15 cellular contexts compared by ENCODE assay signal in the genomic region with DNA sequence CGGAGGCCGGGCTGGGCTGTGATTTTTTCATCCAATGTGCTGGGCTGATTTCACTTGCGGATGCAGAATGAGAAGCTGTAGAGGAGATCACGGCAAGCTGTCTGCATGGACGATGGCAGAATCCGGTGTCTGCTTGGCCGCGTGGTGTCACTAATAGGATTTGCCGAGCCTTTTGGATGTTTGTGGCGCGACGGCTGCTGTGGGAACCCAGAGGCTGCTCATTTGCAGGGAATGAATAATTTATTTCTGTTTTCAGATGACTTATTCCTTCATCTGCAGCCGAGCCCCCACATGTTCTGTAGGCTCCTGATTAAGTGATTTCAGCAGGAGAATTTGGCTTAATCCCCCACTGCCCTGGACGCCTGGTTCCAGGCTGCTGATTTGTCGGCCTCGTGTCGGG.
DNase-seq lines count a peak whose midpoint lies in the region; ATAC-seq and TF ChIP-seq lines count a peak whose summit lies in the region.
"Had no signal": no experiment of that assay in that cellular context is flagged by ENCODE, and none has a peak within 500 bp of the region (broad histone marks: within the 10 kb centered on the region; RNA-seq: fewer than 3 reads in every experiment).

No MANE protein-coding gene starts in this region.

- H3K27ac ChIP-seq in breast epithelium (no peak overlapping the region), Panc1 (ENCODE audit: low read length) (peak overlapping the region; percentile 95), lower lobe of right lung (peak overlapping the region; percentile 61), upper lobe of right lung (peak overlapping the region; percentile 75)
- H3K27ac ChIP-seq: adrenal gland had no signal

- BruUV-seq in MCF 10A (replicated peaks; lab: Mats Ljungman, UMichigan) = no TSS peak
- BruUV-seq in Panc1 (replicated peaks; lab: Mats Ljungman, UMichigan) = no TSS peak

- TF ChIP-seq POLR2A in breast epithelium (IDR thresholded peaks at IDR 0.05) = no peak

- peak; percentile 17 for ATAC-seq in Panc1
- ATAC-seq in lower lobe of right lung = no peak
- no peak for ATAC-seq in upper lobe of right lung
- ATAC-seq in HG02588 (IDR thresholded peaks at IDR 0.05; ENCODE audit: unreplicated experiment) = no peak

- peaks cover 25% of the 10 kb centered on the region for H3K36me3 Mint-ChIP-seq in MCF 10A (ENCODE audit: insufficient read depth, unreplicated experiment)

- no peaks in the 10 kb centered on the region for H3K27me3 Mint-ChIP-seq in MCF 10A (ENCODE audit: insufficient read depth, unreplicated experiment)

- H3K27me3 ChIP-seq in breast epithelium = no peaks in the 10 kb centered on the region
- H3K27me3 ChIP-seq in Panc1 (ENCODE audit: control insufficient read depth, insufficient read depth, low read length) = no peaks in the 10 kb centered on the region
- no peaks in the 10 kb centered on the region for H3K27me3 ChIP-seq in lower lobe of right lung (ENCODE audit: low read depth)
- H3K27me3 ChIP-seq in upper lobe of right lung = no peaks in the 10 kb centered on the region
- H3K27me3 ChIP-seq: adrenal gland had no signal

- TF ChIP-seq CTCF in MCF 10A (IDR thresholded peaks at IDR 0.05; ENCODE audit: unreplicated experiment) = no peak
- TF ChIP-seq CTCF in breast epithelium (IDR thresholded peaks at IDR 0.05) = no peak
- no peak for TF ChIP-seq CTCF in Panc1 (IDR thresholded peaks at IDR 0.05)
- TF ChIP-seq CTCF in lower lobe of right lung (IDR thresholded peaks at IDR 0.05) = no peak
- no peak for TF ChIP-seq CTCF in upper lobe of right lung (IDR thresholded peaks at IDR 0.05)

- H3K27ac Mint-ChIP-seq in MCF 10A (ENCODE audit: low read depth, unreplicated experiment) = peak overlapping the region; percentile 96

- H3K36me3 ChIP-seq in breast epithelium (no peaks in the 10 kb centered on the region), Panc1 (ENCODE audit: control insufficient read depth, insufficient read depth, low read length) (no peaks in the 10 kb centered on the region), lower lobe of right lung (no peaks in the 10 kb centered on the region), upper lobe of right lung (no peaks in the 10 kb centered on the region)
- H3K36me3 ChIP-seq: adrenal gland had no signal

- H3K4me1 ChIP-seq in breast epithelium = no peaks in the 10 kb centered on the region
- H3K4me1 ChIP-seq in Panc1 (ENCODE audit: control insufficient read depth, insufficient read depth, low read length) = peaks cover 100% of the 10 kb centered on the region
- peaks cover 100% of the 10 kb centered on the region for H3K4me1 ChIP-seq in lower lobe of right lung
- peaks cover 86% of the 10 kb centered on the region for H3K4me1 ChIP-seq in upper lobe of right lung

- H3K4me3 ChIP-seq in breast epithelium (no peak overlapping the region), Panc1 (ENCODE audit: low read depth in 2 of 2, low read length in 2 of 2) (peak overlapping the region in 1 of 2 experiments; percentile 21; a peak in 2 of 4 replicates), lower lobe of right lung (no peak overlapping the region), upper lobe of right lung (no peak overlapping the region)
- H3K4me3 ChIP-seq: adrenal gland had no signal

- H3K9me3 Mint-ChIP-seq in MCF 10A (ENCODE audit: unreplicated experiment) = no peaks in the 10 kb centered on the region
- H3K9me3 Mint-ChIP-seq: nephron had no signal

- H3K9me3 ChIP-seq in breast epithelium (no peaks in the 10 kb centered on the region), Panc1 (ENCODE audit: control insufficient read depth, insufficient read depth, low read depth, low read length) (no peaks in the 10 kb centered on the region), lower lobe of right lung (no peaks in the 10 kb centered on the region), upper lobe of right lung (no peaks in the 10 kb centered on the region)
- H3K9me3 ChIP-seq: adrenal gland had no signal

- no peak overlapping the region for H3K4me3 Mint-ChIP-seq in MCF 10A (ENCODE audit: unreplicated experiment)
- H3K4me3 Mint-ChIP-seq: nephron had no signal

- CTCF ChIA-PET in MCF 10A (lab: Yijun Ruan, JAX) (interaction anchor here (1.6 kb wide), 1 partner anchor 23 kb away, joined by 6 read pairs; no protein-coding TSS in a partner anchor), Panc1 (lab: Charles Lee) (no interaction called here)

- H3K4me1 Mint-ChIP-seq in MCF 10A (ENCODE audit: insufficient read depth, unreplicated experiment) = peaks cover 64% of the 10 kb centered on the region

- in situ Hi-C loops in Panc1 (cut with HindIII; ENCODE audit: low pct_unique_long_range_greater_than_20kb, low sequenced_read_pairs) = no loop called here

- intact Hi-C loops in MCF 10A (cut with micrococcal nuclease) = no loop called here
- intact Hi-C loops in breast epithelium (cut with DNase I; ENCODE audit: low total_unique reads) = no loop called here
- intact Hi-C loops in Panc1 (cut with micrococcal nuclease; ENCODE audit: unreplicated experiment) = no loop called here
- intact Hi-C loops in lower lobe of right lung (cut with DNase I) = no loop called here
- intact Hi-C loops in upper lobe of right lung (cut with DNase I) = no loop called here

- DNase-seq in MCF 10A (ENCODE audit: unreplicated experiment) (no peak), breast epithelium (ENCODE audit: low spot score in 2 of 2) (no peak), Panc1 (ENCODE audit: low read depth, low spot score) (no peak), lower lobe of right lung (no peak), upper lobe of right lung (no peak), NCI-H446 treated with DMSO at 0.1 percent for 48 hours (lab: John Stamatoyannopoulos, UW) (no peak), NCI-H748 treated with DMSO at 0.1 percent for 48 hours (lab: John Stamatoyannopoulos, UW) (no peak)
- DNase-seq: adrenal gland, cerebellar nuclear complex, Karpas-422, mammary epithelial cell, NCI-H1105, NCI-H2171 treated with DMSO at 0.1 percent for 48 hours had no signal

- POLR2A ChIA-PET in MCF 10A (lab: Yijun Ruan, JAX) = interaction anchor here (1.4 kb wide), 1 partner anchor 23 kb away, joined by 3 read pairs; no protein-coding TSS in a partner anchor
- POLR2A ChIA-PET in Panc1 (lab: Charles Lee) = interaction anchor here (0.5 to 1.0 kb wide), 3 partner anchors 23 to 545 kb away, joined by 5 to 7 read pairs (median 6); no protein-coding TSS in a partner anchor

Comparison
In these comparisons a context has a peak if more than half of its experiments do, and no peak if none do; other contexts are left out.
1. H3K27ac ChIP-seq: peak in Panc1 (single experiment), lower lobe of right lung (single experiment) and upper lobe of right lung (single experiment); none in breast epithelium (0 of 2).